In the genomic region with DNA sequence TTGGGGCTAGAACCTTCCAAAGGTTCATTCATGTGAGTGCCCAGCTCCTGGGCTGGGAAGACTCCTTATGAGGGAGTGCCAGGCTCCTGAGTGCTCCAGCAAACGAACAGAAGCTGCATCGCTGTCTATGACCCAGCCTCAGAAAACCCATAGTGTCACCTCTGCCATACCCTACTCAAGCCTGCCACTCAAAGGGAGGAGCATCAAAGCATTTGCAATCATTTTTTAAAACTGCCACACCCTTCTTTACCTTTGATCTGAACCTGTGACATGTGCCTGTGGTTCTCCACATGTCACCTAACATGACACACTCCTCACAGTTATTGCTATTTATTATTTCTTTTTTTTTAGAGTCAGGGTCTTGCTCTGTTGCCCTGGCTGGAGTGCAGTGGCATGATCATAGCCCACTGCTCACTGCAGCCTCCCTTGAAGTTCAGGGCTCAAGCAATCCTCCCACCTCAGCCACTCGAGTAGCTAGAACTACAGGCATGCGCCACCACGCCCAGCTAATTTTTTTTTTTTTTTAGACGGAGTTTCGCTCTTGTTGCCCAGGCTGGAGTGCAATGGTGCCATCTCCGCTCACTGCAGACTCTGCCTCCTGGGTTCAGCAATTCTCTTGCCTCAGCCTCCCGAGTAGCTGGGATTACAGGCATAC, we compare ENCODE assay signal across 15 cellular contexts. TPM values are rescaled to one million over a fixed set of nuclear protein-coding genes. Genes with fewer than 3 reads are reported as not detected.
A peak's percentile ranks its signal among the peaks of the same experiment; 100 is the strongest.
DNase-seq lines count a peak whose midpoint lies in the region; ATAC-seq and TF ChIP-seq lines count a peak whose summit lies in the region.
"Had no signal": no experiment of that assay in that cellular context is flagged by ENCODE, and none has a peak within 500 bp of the region (broad histone marks: within the 10 kb centered on the region; RNA-seq: fewer than 3 reads in every experiment).

No MANE protein-coding gene starts in this region.

- no peak for TF ChIP-seq CTCF in gastrocnemius medialis (IDR thresholded peaks at IDR 0.05 in 4 of 5, conservative IDR thresholded peaks at IDR 0.05 in 1 of 5)
- no peak for TF ChIP-seq CTCF in H9 (conservative IDR thresholded peaks at IDR 0.05)

- no peak overlapping the region for H3T11ph ChIP-seq in H9 (ENCODE audit: low read length)

- no peak overlapping the region for H3K4me3 ChIP-seq in gastrocnemius medialis
- H3K4me3 ChIP-seq: pancreas, suprapubic skin had no signal

- peak; percentile 14 for DNase-seq in stimulated activated CD8-positive, alpha-beta memory T cell treated with anti-CD3 and anti-CD28 coated beads, Interleukin-15, amount 100 ng/mL, for 1 hour (ENCODE audit: low read depth)
- DNase-seq in stimulated activated CD8-positive, alpha-beta memory T cell treated with anti-CD3 and anti-CD28 coated beads, Interleukin-4, amount 100 ng/mL, for 48 hours, result no peak
- DNase-seq in activated CD4-positive, alpha-beta memory T cell treated with anti-CD3 and anti-CD28 coated beads for 36 hours, result peak; percentile 40
- DNase-seq in central memory CD8-positive, alpha-beta T cell (ENCODE audit: low spot score in 2 of 2), result peak in 1 of 2 donors; percentile 38
- DNase-seq in gastrocnemius medialis (no peak), H9 (no peak), NCI-H1048 (lab: John Stamatoyannopoulos, UW) (no peak)
- DNase-seq: AML-193, DMS79 treated with DMSO at 0.1 percent for 48 hours, HFFc6, NCI-H1436, pancreas had no signal

- no peak overlapping the region for H2BK120ac ChIP-seq in H9 (ENCODE audit: low read depth, low read length, poor library complexity, severe bottlenecking)

- H3K4me2 ChIP-seq in H9 (ENCODE audit: insufficient read depth, insufficient read length, low read length), result no peak overlapping the region

- TF ChIP-seq POLR2A in gastrocnemius medialis (IDR thresholded peaks at IDR 0.05), result no peak

- H2BK12ac ChIP-seq in H9 (ENCODE audit: insufficient read length, low read depth, low read length), result no peak overlapping the region

- H2AK5ac ChIP-seq in H9 (ENCODE audit: insufficient read length, low read length), result no peak overlapping the region

- H3K36me3 ChIP-seq in gastrocnemius medialis, result no peaks in the 10 kb centered on the region
- H3K36me3 ChIP-seq: pancreas, suprapubic skin had no signal

- no peak overlapping the region for H2AFZ ChIP-seq in H9 (ENCODE audit: low read length)

- no peaks in the 10 kb centered on the region for H3K27me3 Mint-ChIP-seq in activated CD4-positive, alpha-beta memory T cell treated with anti-CD3 and anti-CD28 coated beads for 36 hours
- H3K27me3 Mint-ChIP-seq in central memory CD8-positive, alpha-beta T cell, result no peaks in the 10 kb centered on the region
- peaks cover 15% of the 10 kb centered on the region for H3K27me3 Mint-ChIP-seq in H9 (ENCODE audit: low read depth)

- peaks cover 2% of the 10 kb centered on the region for H3K36me3 Mint-ChIP-seq in activated CD4-positive, alpha-beta memory T cell treated with anti-CD3 and anti-CD28 coated beads for 36 hours
- H3K36me3 Mint-ChIP-seq in central memory CD8-positive, alpha-beta T cell (ENCODE audit: insufficient read depth), result no peaks in the 10 kb centered on the region
- H3K36me3 Mint-ChIP-seq in H9 (ENCODE audit: insufficient read depth in 1 of 3, low read depth in 3 of 3), result no peaks in the 10 kb centered on the region

- no peak overlapping the region for H3K18ac ChIP-seq in H9 (ENCODE audit: insufficient read length, low read depth, low read length)

- no peak overlapping the region for H2BK15ac ChIP-seq in H9 (ENCODE audit: low read depth, low read length)

- no peak overlapping the region for H4K5ac ChIP-seq in H9 (ENCODE audit: insufficient read length, low read depth, low read length)

- no peak overlapping the region for H3K56ac ChIP-seq in H9 (ENCODE audit: insufficient read length, low read depth, low read length)

- H3K79me2 ChIP-seq in H9 (ENCODE audit: insufficient read depth, low read length), result no peaks in the 10 kb centered on the region

- H3K27ac ChIP-seq in gastrocnemius medialis (no peak overlapping the region), H9 (ENCODE audit: insufficient read length, low read depth, low read length) (no peak overlapping the region)
- H3K27ac ChIP-seq: HL-60, pancreas, suprapubic skin had no signal

- H3K9me3 ChIP-seq in gastrocnemius medialis (no peaks in the 10 kb centered on the region), H9 (ENCODE audit: control insufficient read depth, low read depth, low read length) (no peaks in the 10 kb centered on the region)
- H3K9me3 ChIP-seq: pancreas, suprapubic skin had no signal

- H2BK20ac ChIP-seq in H9 (ENCODE audit: low read depth, low read length, poor library complexity, severe bottlenecking), result no peak overlapping the region

- H3K4me1 Mint-ChIP-seq in activated CD4-positive, alpha-beta memory T cell treated with anti-CD3 and anti-CD28 coated beads for 36 hours (ENCODE audit: low read depth), result peaks cover 61% of the 10 kb centered on the region
- H3K4me1 Mint-ChIP-seq in central memory CD8-positive, alpha-beta T cell, result peaks cover 56% of the 10 kb centered on the region
- H3K4me1 Mint-ChIP-seq in H9, result peaks cover 11 to 13% of the 10 kb centered on the region in 2 experiments

- intact Hi-C loops in activated CD4-positive, alpha-beta memory T cell treated with anti-CD3 and anti-CD28 coated beads for 36 hours (cut with micrococcal nuclease), result no loop called here
- intact Hi-C loops in gastrocnemius medialis (cut with DNase I; ENCODE audit: low total_unique reads), result no loop called here

- H3K23ac ChIP-seq in H9 (ENCODE audit: insufficient read length, low read depth, low read length), result no peak overlapping the region

- no peak overlapping the region for H2BK5ac ChIP-seq in H9 (ENCODE audit: insufficient read length, low read length)

- no peaks in the 10 kb centered on the region for H4K20me1 ChIP-seq in H9 (ENCODE audit: control insufficient read depth, insufficient read depth, insufficient read length)

- H3K4me1 ChIP-seq in gastrocnemius medialis, result no peaks in the 10 kb centered on the region
- peaks cover 2% of the 10 kb centered on the region; the same call in 1 of the 2 replicates for H3K4me1 ChIP-seq in H9 (ENCODE audit: insufficient read depth, low read length)
- H3K4me1 ChIP-seq: pancreas, suprapubic skin had no signal

- H3K14ac ChIP-seq in H9 (ENCODE audit: insufficient read depth, low read length), result no peak overlapping the region

- no peak overlapping the region for H4K91ac ChIP-seq in H9 (ENCODE audit: insufficient read length, low read depth, low read length)

- no peaks in the 10 kb centered on the region for H3K23me2 ChIP-seq in H9 (ENCODE audit: insufficient read length, low read depth, low read length, poor library complexity, severe bottlenecking)

- WGBS in H9 (ENCODE audit: extremely low coverage, insufficient read length, low lambda C conversion rate), result no CpG with 5 or more reads among the region's 9 CpGs

- no peaks in the 10 kb centered on the region for H3K79me1 ChIP-seq in H9 (ENCODE audit: insufficient read depth, low read depth, low read length, poor library complexity, severe bottlenecking)

- no peak overlapping the region for H4K8ac ChIP-seq in H9 (replicated peaks; ENCODE audit: insufficient read length, low read depth, low read length)

- no peak overlapping the region for H3K4me3 Mint-ChIP-seq in activated CD4-positive, alpha-beta memory T cell treated with anti-CD3 and anti-CD28 coated beads for 36 hours
- H3K4me3 Mint-ChIP-seq in central memory CD8-positive, alpha-beta T cell, result peak overlapping the region; percentile 50
- no peak overlapping the region for H3K4me3 Mint-ChIP-seq in H9
- H3K4me3 Mint-ChIP-seq: HFFc6 had no signal

- H3K27me3 ChIP-seq in gastrocnemius medialis (no peaks in the 10 kb centered on the region), H9 (ENCODE audit: insufficient read depth, low read length) (no peaks in the 10 kb centered on the region; the same call in 1 of the 2 replicates)
- H3K27me3 ChIP-seq: pancreas had no signal

- no peak overlapping the region for H3K4ac ChIP-seq in H9 (ENCODE audit: low read depth, low read length)

- ATAC-seq in central memory CD8-positive, alpha-beta T cell (replicated peaks; ENCODE audit: extremely low read depth, poor library complexity, severe bottlenecking), result peak; percentile 91
- ATAC-seq in gastrocnemius medialis, result no peak
- ATAC-seq in GM19397 (IDR thresholded peaks at IDR 0.05; ENCODE audit: unreplicated experiment), result no peak
- ATAC-seq: pancreas had no signal

- POLR2A ChIA-PET in activated CD4-positive, alpha-beta memory T cell treated with anti-CD3 and anti-CD28 coated beads for 36 hours (lab: Charles Lee), result interaction anchor here (0.6 kb wide), 1 partner anchor 9 kb away, joined by 3 read pairs; no protein-coding TSS in a partner anchor

- peaks cover 14% of the 10 kb centered on the region for H3K9me3 Mint-ChIP-seq in activated CD4-positive, alpha-beta memory T cell treated with anti-CD3 and anti-CD28 coated beads for 36 hours
- no peaks in the 10 kb centered on the region for H3K9me3 Mint-ChIP-seq in central memory CD8-positive, alpha-beta T cell
- H3K9me3 Mint-ChIP-seq in H9, result peaks cover 7 to 9% of the 10 kb centered on the region in 2 experiments; a peak in 3 of 5 replicates
- H3K9me3 Mint-ChIP-seq: HFFc6 had no signal

- CTCF ChIA-PET in activated CD4-positive, alpha-beta memory T cell treated with anti-CD3 and anti-CD28 coated beads for 36 hours (lab: Charles Lee), result interaction anchor here (0.7 to 2.1 kb wide), 5 partner anchors 15 to 172 kb away, joined by 3 to 10 read pairs (median 3); no protein-coding TSS in a partner anchor

- H3K9ac ChIP-seq in H9 (ENCODE audit: extremely low read depth, insufficient read length, low read length), result no peak overlapping the region

- in situ Hi-C loops in gastrocnemius medialis (cut with MboI; ENCODE audit: low sequenced_read_pairs in 4 of 4), result loop anchor here in 1 of 4 donors (25.0 kb wide), 1 partner anchor 109 kb away; no protein-coding TSS in a partner anchor

- H3K27ac Mint-ChIP-seq in activated CD4-positive, alpha-beta memory T cell treated with anti-CD3 and anti-CD28 coated beads for 36 hours, result peak overlapping the region; percentile 40
- H3K27ac Mint-ChIP-seq in central memory CD8-positive, alpha-beta T cell (ENCODE audit: low read depth), result peak overlapping the region; percentile 87
- no peak overlapping the region for H3K27ac Mint-ChIP-seq in H9
- H3K27ac Mint-ChIP-seq: HFFc6 had no signal

RNA-seq across cellular contexts. Expression of gene KDM8, which starts 7.3 kb away (rescaled TPM):
- 1 to 10 TPM; 8.7 to 9.7 TPM for total RNA-seq in activated CD4-positive, alpha-beta memory T cell treated with anti-CD3 and anti-CD28 coated beads for 36 hours
- 1 to 10 TPM; 3.2 to 6.3 (median 5.1) TPM for total RNA-seq in gastrocnemius medialis
- 15.2 and 15.5 TPM in 2 replicates for total RNA-seq in H9 (2021)

Comparison
In these comparisons a context has a peak if more than half of its experiments do, and no peak if none do; other contexts are left out.
1. DNase-seq: peak in stimulated activated CD8-positive, alpha-beta memory T cell treated with anti-CD3 and anti-CD28 coated beads, Interleukin-15, amount 100 ng/mL, for 1 hour (single experiment) and activated CD4-positive, alpha-beta memory T cell treated with anti-CD3 and anti-CD28 coated beads for 36 hours (single experiment); none in stimulated activated CD8-positive, alpha-beta memory T cell treated with anti-CD3 and anti-CD28 coated beads, Interleukin-4, amount 100 ng/mL, for 48 hours (single experiment), gastrocnemius medialis (0 of 2), H9 (single experiment) and NCI-H1048 (single experiment).
2. H3K27ac Mint-ChIP-seq: peak in activated CD4-positive, alpha-beta memory T cell treated with anti-CD3 and anti-CD28 coated beads for 36 hours (single experiment) and central memory CD8-positive, alpha-beta T cell (single experiment); none in H9 (0 of 3).